1 cellular context compared by ENCODE assay signal in genomic region chr13:29850213-29850898, GRCh38.
TF ChIP-seq lines count a peak whose summit lies in the region.

Gene UBL3, minus strand, starts transcription at chr13:29850617. Its CDS starts 1,079 bp downstream, at chr13:29849538.

TF ChIP-seq in K562, 482 proteins besides CTCF, POLR2A, EP300 and RAD21 (continued from another document and continues in another):
- peak; percentile 96 for TF ChIP-seq ZNF740 (CRISPR knock-in tag; IDR thresholded peaks at IDR 0.05)
- peak in 1 of 2 experiments; percentile 91; a peak in 2 of 4 replicates for TF ChIP-seq ZNF740 (tag; IDR thresholded peaks at IDR 0.05)
- no peak for TF ChIP-seq ARID3B (CRISPR knock-in tag; IDR thresholded peaks at IDR 0.05; ENCODE audit: borderline replicate concordance)
- TF ChIP-seq ZNF121 (CRISPR knock-in tag; conservative IDR thresholded peaks at IDR 0.05), result no peak
- TF ChIP-seq JUNB (CRISPR knock-in tag; conservative IDR thresholded peaks at IDR 0.05), result no peak
- TF ChIP-seq RBM34 (IDR thresholded peaks at IDR 0.05; ENCODE audit: borderline replicate concordance, insufficient read depth, low read length), result no peak
- TF ChIP-seq RFX7 (CRISPR knock-in tag; IDR thresholded peaks at IDR 0.05), result no peak
- no peak for TF ChIP-seq ZNF589 (CRISPR knock-in tag; IDR thresholded peaks at IDR 0.05; ENCODE audit: low read depth)
- 0 out of 2 replicates have a peak, but pooled peaks have one; percentile 12 for TF ChIP-seq MXI1 (IDR thresholded peaks at IDR 0.05; ENCODE audit: low read depth, low read length)
- TF ChIP-seq IFI16 (CRISPR knock-in tag; IDR thresholded peaks at IDR 0.05), result no peak
- no peak for TF ChIP-seq PHF21A (IDR thresholded peaks at IDR 0.05; ENCODE audit: borderline replicate concordance, low read depth)
- TF ChIP-seq ZC3H4 (CRISPR knock-in tag; IDR thresholded peaks at IDR 0.05; ENCODE audit: borderline replicate concordance), result no peak
- no peak for TF ChIP-seq PML (IDR thresholded peaks at IDR 0.05; ENCODE audit: low read length)
- TF ChIP-seq U2AF2 (optimal IDR thresholded peaks at IDR 0.05; ENCODE audit: low read depth, low read length), result no peak
- TF ChIP-seq FOSL1 (tag; conservative IDR thresholded peaks at IDR 0.05), result no peak
- TF ChIP-seq EHMT2 (IDR thresholded peaks at IDR 0.05), result no peak
- TF ChIP-seq ARHGAP35 (IDR thresholded peaks at IDR 0.05; ENCODE audit: partially characterized antibody), result no peak
- TF ChIP-seq, protein P1, sequence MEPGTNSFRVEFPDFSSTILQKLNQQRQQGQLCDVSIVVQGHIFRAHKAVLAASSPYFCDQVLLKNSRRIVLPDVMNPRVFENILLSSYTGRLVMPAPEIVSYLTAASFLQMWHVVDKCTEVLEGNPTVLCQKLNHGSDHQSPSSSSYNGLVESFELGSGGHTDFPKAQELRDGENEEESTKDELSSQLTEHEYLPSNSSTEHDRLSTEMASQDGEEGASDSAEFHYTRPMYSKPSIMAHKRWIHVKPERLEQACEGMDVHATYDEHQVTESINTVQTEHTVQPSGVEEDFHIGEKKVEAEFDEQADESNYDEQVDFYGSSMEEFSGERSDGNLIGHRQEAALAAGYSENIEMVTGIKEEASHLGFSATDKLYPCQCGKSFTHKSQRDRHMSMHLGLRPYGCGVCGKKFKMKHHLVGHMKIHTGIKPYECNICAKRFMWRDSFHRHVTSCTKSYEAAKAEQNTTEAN (CRISPR knock-in tag; IDR thresholded peaks at IDR 0.05), result no peak
- TF ChIP-seq, protein P2, sequence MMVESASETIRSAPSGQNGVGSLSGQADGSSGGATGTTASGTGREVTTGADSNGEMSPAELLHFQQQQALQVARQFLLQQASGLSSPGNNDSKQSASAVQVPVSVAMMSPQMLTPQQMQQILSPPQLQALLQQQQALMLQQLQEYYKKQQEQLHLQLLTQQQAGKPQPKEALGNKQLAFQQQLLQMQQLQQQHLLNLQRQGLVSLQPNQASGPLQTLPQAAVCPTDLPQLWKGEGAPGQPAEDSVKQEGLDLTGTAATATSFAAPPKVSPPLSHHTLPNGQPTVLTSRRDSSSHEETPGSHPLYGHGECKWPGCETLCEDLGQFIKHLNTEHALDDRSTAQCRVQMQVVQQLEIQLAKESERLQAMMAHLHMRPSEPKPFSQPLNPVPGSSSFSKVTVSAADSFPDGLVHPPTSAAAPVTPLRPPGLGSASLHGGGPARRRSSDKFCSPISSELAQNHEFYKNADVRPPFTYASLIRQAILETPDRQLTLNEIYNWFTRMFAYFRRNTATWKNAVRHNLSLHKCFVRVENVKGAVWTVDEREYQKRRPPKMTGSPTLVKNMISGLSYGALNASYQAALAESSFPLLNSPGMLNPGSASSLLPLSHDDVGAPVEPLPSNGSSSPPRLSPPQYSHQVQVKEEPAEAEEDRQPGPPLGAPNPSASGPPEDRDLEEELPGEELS (CRISPR knock-in tag; IDR thresholded peaks at IDR 0.05; ENCODE audit: borderline replicate concordance), result no peak
- TF ChIP-seq, protein P3, sequence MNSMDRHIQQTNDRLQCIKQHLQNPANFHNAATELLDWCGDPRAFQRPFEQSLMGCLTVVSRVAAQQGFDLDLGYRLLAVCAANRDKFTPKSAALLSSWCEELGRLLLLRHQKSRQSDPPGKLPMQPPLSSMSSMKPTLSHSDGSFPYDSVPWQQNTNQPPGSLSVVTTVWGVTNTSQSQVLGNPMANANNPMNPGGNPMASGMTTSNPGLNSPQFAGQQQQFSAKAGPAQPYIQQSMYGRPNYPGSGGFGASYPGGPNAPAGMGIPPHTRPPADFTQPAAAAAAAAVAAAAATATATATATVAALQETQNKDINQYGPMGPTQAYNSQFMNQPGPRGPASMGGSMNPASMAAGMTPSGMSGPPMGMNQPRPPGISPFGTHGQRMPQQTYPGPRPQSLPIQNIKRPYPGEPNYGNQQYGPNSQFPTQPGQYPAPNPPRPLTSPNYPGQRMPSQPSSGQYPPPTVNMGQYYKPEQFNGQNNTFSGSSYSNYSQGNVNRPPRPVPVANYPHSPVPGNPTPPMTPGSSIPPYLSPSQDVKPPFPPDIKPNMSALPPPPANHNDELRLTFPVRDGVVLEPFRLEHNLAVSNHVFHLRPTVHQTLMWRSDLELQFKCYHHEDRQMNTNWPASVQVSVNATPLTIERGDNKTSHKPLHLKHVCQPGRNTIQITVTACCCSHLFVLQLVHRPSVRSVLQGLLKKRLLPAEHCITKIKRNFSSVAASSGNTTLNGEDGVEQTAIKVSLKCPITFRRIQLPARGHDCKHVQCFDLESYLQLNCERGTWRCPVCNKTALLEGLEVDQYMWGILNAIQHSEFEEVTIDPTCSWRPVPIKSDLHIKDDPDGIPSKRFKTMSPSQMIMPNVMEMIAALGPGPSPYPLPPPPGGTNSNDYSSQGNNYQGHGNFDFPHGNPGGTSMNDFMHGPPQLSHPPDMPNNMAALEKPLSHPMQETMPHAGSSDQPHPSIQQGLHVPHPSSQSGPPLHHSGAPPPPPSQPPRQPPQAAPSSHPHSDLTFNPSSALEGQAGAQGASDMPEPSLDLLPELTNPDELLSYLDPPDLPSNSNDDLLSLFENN (IDR thresholded peaks at IDR 0.05; ENCODE audit: low read depth in 2 of 2, low read length in 2 of 2), result no peak
- no peak for TF ChIP-seq ZNF197 (CRISPR knock-in tag; IDR thresholded peaks at IDR 0.05; ENCODE audit: low read depth)
- no peak for TF ChIP-seq ZBTB49 (CRISPR knock-in tag; IDR thresholded peaks at IDR 0.05; ENCODE audit: borderline replicate concordance)
- TF ChIP-seq ZBTB1 (CRISPR knock-in tag; IDR thresholded peaks at IDR 0.05; ENCODE audit: borderline replicate concordance, low read depth), result no peak
- TF ChIP-seq ARID1B (IDR thresholded peaks at IDR 0.05), result no peak
- TF ChIP-seq HCFC1 (IDR thresholded peaks at IDR 0.05; ENCODE audit: low read depth, low read length), result peak; percentile 92
- no peak for TF ChIP-seq YBX1 (IDR thresholded peaks at IDR 0.05)
- TF ChIP-seq THRAP3 (IDR thresholded peaks at IDR 0.05; ENCODE audit: borderline replicate concordance), result no peak
- peak; percentile 16; the same call in 1 of the 2 replicates for TF ChIP-seq MBD2 (IDR thresholded peaks at IDR 0.05; ENCODE audit: borderline replicate concordance, low read depth)
- TF ChIP-seq RBM15 (IDR thresholded peaks at IDR 0.05; ENCODE audit: insufficient read depth, low read length), result no peak
- no peak for TF ChIP-seq SPI1 (IDR thresholded peaks at IDR 0.05; ENCODE audit: borderline replicate concordance, low read depth, low read length)
- TF ChIP-seq, protein P4, sequence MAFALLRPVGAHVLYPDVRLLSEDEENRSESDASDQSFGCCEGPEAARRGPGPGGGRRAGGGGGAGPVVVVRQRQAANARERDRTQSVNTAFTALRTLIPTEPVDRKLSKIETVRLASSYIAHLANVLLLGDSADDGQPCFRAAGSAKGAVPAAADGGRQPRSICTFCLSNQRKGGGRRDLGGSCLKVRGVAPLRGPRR (CRISPR knock-in tag; IDR thresholded peaks at IDR 0.05), result no peak
- peak; percentile 99 for TF ChIP-seq VEZF1 (CRISPR knock-in tag; IDR thresholded peaks at IDR 0.05)
- TF ChIP-seq BRCA1 (IDR thresholded peaks at IDR 0.05), result no peak
- no peak for TF ChIP-seq BRCA1 (CRISPR knock-in tag; IDR thresholded peaks at IDR 0.05)
- TF ChIP-seq, protein P5, sequence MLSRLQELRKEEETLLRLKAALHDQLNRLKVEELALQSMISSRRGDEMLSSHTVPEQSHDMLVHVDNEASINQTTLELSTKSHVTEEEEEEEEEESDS (CRISPR knock-in tag; IDR thresholded peaks at IDR 0.05), result no peak
- no peak for TF ChIP-seq ZBTB8A (IDR thresholded peaks at IDR 0.05; ENCODE audit: partially characterized antibody)
- no peak for TF ChIP-seq CBX1 (IDR thresholded peaks at IDR 0.05; ENCODE audit: low read depth)
- no peak for TF ChIP-seq ATF6 (CRISPR knock-in tag; IDR thresholded peaks at IDR 0.05)
- no peak for TF ChIP-seq ZBED1 (IDR thresholded peaks at IDR 0.05)
- TF ChIP-seq RBM14 (IDR thresholded peaks at IDR 0.05; ENCODE audit: borderline replicate concordance, insufficient read depth, low read depth, low read length), result no peak
- no peak for TF ChIP-seq HDAC2 (IDR thresholded peaks at IDR 0.05)
- peak; percentile 94 for TF ChIP-seq CREB1 (IDR thresholded peaks at IDR 0.05)
- peak; percentile 77 for TF ChIP-seq CREB1 (CRISPR knock-in tag; IDR thresholded peaks at IDR 0.05)
- TF ChIP-seq, protein P6, sequence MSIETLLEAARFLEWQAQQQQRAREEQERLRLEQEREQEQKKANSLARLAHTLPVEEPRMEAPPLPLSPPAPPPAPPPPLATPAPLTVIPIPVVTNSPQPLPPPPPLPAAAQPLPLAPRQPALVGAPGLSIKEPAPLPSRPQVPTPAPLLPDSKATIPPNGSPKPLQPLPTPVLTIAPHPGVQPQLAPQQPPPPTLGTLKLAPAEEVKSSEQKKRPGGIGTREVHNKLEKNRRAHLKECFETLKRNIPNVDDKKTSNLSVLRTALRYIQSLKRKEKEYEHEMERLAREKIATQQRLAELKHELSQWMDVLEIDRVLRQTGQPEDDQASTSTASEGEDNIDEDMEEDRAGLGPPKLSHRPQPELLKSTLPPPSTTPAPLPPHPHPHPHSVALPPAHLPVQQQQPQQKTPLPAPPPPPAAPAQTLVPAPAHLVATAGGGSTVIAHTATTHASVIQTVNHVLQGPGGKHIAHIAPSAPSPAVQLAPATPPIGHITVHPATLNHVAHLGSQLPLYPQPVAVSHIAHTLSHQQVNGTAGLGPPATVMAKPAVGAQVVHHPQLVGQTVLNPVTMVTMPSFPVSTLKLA (conservative IDR thresholded peaks at IDR 0.05), result peak; percentile 51 to 71; a peak in 1 of 4 replicates
- no peak for TF ChIP-seq TEAD4 (IDR thresholded peaks at IDR 0.05; ENCODE audit: low read length)
- no peak for TF ChIP-seq TEAD4 (CRISPR knock-in tag; IDR thresholded peaks at IDR 0.05; ENCODE audit: borderline replicate concordance)
- TF ChIP-seq XRCC5 (IDR thresholded peaks at IDR 0.05; ENCODE audit: low read depth, low read length), result no peak
- TF ChIP-seq BDP1 (IDR thresholded peaks at IDR 0.05; ENCODE audit: insufficient read depth, insufficient read length), result no peak
- TF ChIP-seq MECOM (CRISPR knock-in tag; IDR thresholded peaks at IDR 0.05), result no peak
- no peak for TF ChIP-seq ZNF23 (CRISPR knock-in tag; IDR thresholded peaks at IDR 0.05)
- no peak for TF ChIP-seq POLR3A (IDR thresholded peaks at IDR 0.05; ENCODE audit: borderline replicate concordance, extremely low read depth, insufficient read depth, insufficient read length)
- no peak for TF ChIP-seq ZKSCAN3 (CRISPR knock-in tag; IDR thresholded peaks at IDR 0.05)
- no peak for TF ChIP-seq XRCC4 (IDR thresholded peaks at IDR 0.05; ENCODE audit: extremely low read depth, insufficient read depth, insufficient read length)
- no peak for TF ChIP-seq ZFPM2 (CRISPR knock-in tag; IDR thresholded peaks at IDR 0.05)
- no peak for TF ChIP-seq SREBF1 (IDR thresholded peaks at IDR 0.05; ENCODE audit: borderline replicate concordance, low read depth, low read length)
